8 cellular contexts compared by ENCODE assay signal in the genomic region with DNA sequence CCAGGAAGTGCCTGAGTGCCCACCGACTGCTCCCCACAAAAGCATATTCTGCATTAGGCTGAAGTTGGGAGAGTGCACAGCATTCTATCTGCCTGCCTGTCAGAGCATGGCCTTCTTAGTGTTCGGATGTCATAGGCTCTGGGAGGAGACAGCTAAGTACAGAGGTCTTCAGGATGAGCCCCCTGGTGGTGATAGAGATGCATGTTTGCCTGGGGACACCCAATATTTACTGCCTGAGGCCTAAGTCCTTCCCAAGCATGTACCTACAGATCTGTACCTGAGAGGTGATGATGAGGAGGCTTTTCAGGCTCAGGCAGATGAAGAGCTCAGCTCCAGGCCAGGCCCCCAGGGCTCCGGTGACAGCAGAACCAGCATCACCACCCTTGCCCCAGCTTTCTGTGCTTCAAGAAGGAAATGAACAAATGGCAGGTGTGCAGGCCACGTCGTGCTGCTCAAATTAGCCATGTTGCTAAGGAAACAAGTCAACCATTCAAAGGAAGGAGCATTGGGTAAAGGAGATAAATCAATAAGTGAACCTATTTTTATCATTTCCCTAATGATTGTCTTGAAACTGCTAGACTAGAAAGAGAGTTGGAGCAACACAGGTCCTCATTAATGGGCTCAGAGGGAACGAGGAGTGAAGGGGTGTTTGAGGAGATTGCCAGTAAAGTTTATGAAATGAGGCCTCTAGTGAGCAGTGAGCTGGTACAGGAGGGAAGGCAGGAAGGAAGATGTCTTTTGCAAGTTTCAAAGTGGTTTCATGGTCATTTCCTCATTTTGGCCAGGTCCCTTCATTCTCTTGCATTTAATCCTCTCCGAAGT. TPM values are rescaled to one million over a fixed set of nuclear protein-coding genes. Genes with fewer than 3 reads are reported as not detected.
A peak's percentile ranks its signal among the peaks of the same experiment; 100 is the strongest.
DNase-seq lines count a peak whose midpoint lies in the region; ATAC-seq lines count a peak whose summit lies in the region.

No MANE protein-coding gene starts in this region.

- no peak overlapping the region for H3K27ac Mint-ChIP-seq in dendritic cell treated with granulocyte-macrophage colony-stimulating factor and Interleukin-4, amounts not matched to agents 40 ng/mL and 50 ng/mL, for 4 days
- peak overlapping the region in 1 of 2 donors; percentile 5 for H3K27ac Mint-ChIP-seq in stimulated activated naive CD8-positive, alpha-beta T cell treated with anti-CD3 and anti-CD28 coated beads, Interleukin-15, amount 100 ng/mL, for 72 hours

- no peaks in the 10 kb centered on the region for H3K9me3 Mint-ChIP-seq in dendritic cell treated with granulocyte-macrophage colony-stimulating factor and Interleukin-4, amounts not matched to agents 40 ng/mL and 50 ng/mL, for 4 days
- H3K9me3 Mint-ChIP-seq in stimulated activated naive CD8-positive, alpha-beta T cell treated with anti-CD3 and anti-CD28 coated beads, Interleukin-15, amount 100 ng/mL, for 72 hours, result no peaks in the 10 kb centered on the region

- H3K27me3 Mint-ChIP-seq in dendritic cell treated with granulocyte-macrophage colony-stimulating factor and Interleukin-4, amounts not matched to agents 40 ng/mL and 50 ng/mL, for 4 days, result peaks cover 3% of the 10 kb centered on the region
- peaks cover 39% of the 10 kb centered on the region for H3K27me3 Mint-ChIP-seq in stimulated activated naive CD8-positive, alpha-beta T cell treated with anti-CD3 and anti-CD28 coated beads, Interleukin-15, amount 100 ng/mL, for 72 hours

- no peaks in the 10 kb centered on the region for H3K36me3 Mint-ChIP-seq in dendritic cell treated with granulocyte-macrophage colony-stimulating factor and Interleukin-4, amounts not matched to agents 40 ng/mL and 50 ng/mL, for 4 days (ENCODE audit: low read depth)

- H3K4me3 Mint-ChIP-seq in dendritic cell treated with granulocyte-macrophage colony-stimulating factor and Interleukin-4, amounts not matched to agents 40 ng/mL and 50 ng/mL, for 4 days, result peak overlapping the region; percentile 42
- H3K4me3 Mint-ChIP-seq in stimulated activated naive CD8-positive, alpha-beta T cell treated with anti-CD3 and anti-CD28 coated beads, Interleukin-15, amount 100 ng/mL, for 72 hours, result no peak overlapping the region

- intact Hi-C loops in dendritic cell treated with granulocyte-macrophage colony-stimulating factor and Interleukin-4, amounts not matched to agents 40 ng/mL and 50 ng/mL, for 4 days (cut with micrococcal nuclease), result no loop called here

- DNase-seq in GDM1 (lab: John Stamatoyannopoulos, UW) (peak; percentile 23), NCI-H460 (ENCODE audit: extremely low read depth, low read depth) (peak; percentile 22), UCSD-AML1 (lab: John Stamatoyannopoulos, UW; ENCODE audit: unreplicated experiment) (no peak), AG20443 (ENCODE audit: low spot score) (no peak)
- DNase-seq in stimulated activated naive CD8-positive, alpha-beta T cell treated with anti-CD3 and anti-CD28 coated beads, Interleukin-15, amount 100 ng/mL, for 72 hours, result no peak

- peak; percentile 69 for ATAC-seq in GM19351 (IDR thresholded peaks at IDR 0.05; ENCODE audit: unreplicated experiment)
- peak; percentile 42 for ATAC-seq in HG03108 (IDR thresholded peaks at IDR 0.05; ENCODE audit: unreplicated experiment)
- ATAC-seq in stimulated activated naive CD8-positive, alpha-beta T cell treated with anti-CD3 and anti-CD28 coated beads, Interleukin-15, amount 100 ng/mL, for 72 hours, result peak; percentile 52

- H3K4me1 Mint-ChIP-seq in dendritic cell treated with granulocyte-macrophage colony-stimulating factor and Interleukin-4, amounts not matched to agents 40 ng/mL and 50 ng/mL, for 4 days (ENCODE audit: low read depth), result peaks cover 50% of the 10 kb centered on the region
- H3K4me1 Mint-ChIP-seq in stimulated activated naive CD8-positive, alpha-beta T cell treated with anti-CD3 and anti-CD28 coated beads, Interleukin-15, amount 100 ng/mL, for 72 hours, result peaks cover 10% of the 10 kb centered on the region

RNA-seq across cellular contexts. Expression of a gene that starts 21.2 kb away (rescaled TPM):
- not detected in 2 replicates for total RNA-seq in NCI-H460 (2014; rRNA removed; shearing (Covaris generic))
- not detected in 2 replicates for polyA plus RNA-seq in NCI-H460 (2014; cell fraction: nucleus; rRNA removed)

Comparison
In these comparisons a context has a peak if more than half of its experiments do, and no peak if none do; other contexts are left out.
1. DNase-seq: peak in GDM1 (single experiment) and NCI-H460 (single experiment); none in stimulated activated naive CD8-positive, alpha-beta T cell treated with anti-CD3 and anti-CD28 coated beads, Interleukin-15, amount 100 ng/mL, for 72 hours (0 of 2), UCSD-AML1 (single experiment) and AG20443 (single experiment).
2. Peak in every context shown above with its lines, with median percentiles within 50 percentile points of each other: ATAC-seq.